Comparison of ENCODE assay signal across 14 cellular contexts in genomic region chr2:85175369-85176299, GRCh38. TPM values are rescaled to one million over a fixed set of nuclear protein-coding genes. Genes with fewer than 3 reads are reported as not detected.
DNase-seq lines count a peak whose midpoint lies in the region; ATAC-seq and TF ChIP-seq lines count a peak whose summit lies in the region.
"Had no signal": no experiment of that assay in that cellular context is flagged by ENCODE, and none has a peak within 500 bp of the region (broad histone marks: within the 10 kb centered on the region; RNA-seq: fewer than 3 reads in every experiment).

No MANE protein-coding gene starts in this region.

- H3K9me3 ChIP-seq in PC-3 (ENCODE audit: low read length) = no peaks in the 10 kb centered on the region
- peaks cover 0 to 7% (median 0%) of the 10 kb centered on the region in 12 donors for H3K9me3 ChIP-seq in heart left ventricle
- no peaks in the 10 kb centered on the region for H3K9me3 ChIP-seq in tibial nerve
- H3K9me3 ChIP-seq: uterus had no signal

- no peaks in the 10 kb centered on the region for H3K9me2 ChIP-seq in PC-3 (replicated peaks; ENCODE audit: low read length)

- no TSS peak for BruUV-seq in PC-3 (replicated peaks; lab: Mats Ljungman, UMichigan)

- H3K79me2 ChIP-seq in PC-3 (ENCODE audit: low read length) = no peaks in the 10 kb centered on the region

- H3K27ac Mint-ChIP-seq in progenitor cell of endocrine pancreas = peak overlapping the region; percentile 90

- H3K27ac ChIP-seq in PC-3 (ENCODE audit: low read length) (peak overlapping the region; percentile 23), heart left ventricle (peak overlapping the region in 10 of 12 donors; percentile 2 to 71 (median 50)), tibial nerve (peak overlapping the region in 2 of 4 donors; percentile 37 to 38)

- CTCF ChIA-PET in PC-3 (lab: Charles Lee) = interaction anchor here (0.6 kb wide), 3 partner anchors 9 to 179 kb away, joined by 3 read pairs; partner anchors contain the start of genes ELMOD3 and RETSAT

- DNase-seq in EH (ENCODE audit: low read depth) = peak; percentile 62
- DNase-seq in PC-3 = peak; percentile 89
- peak in 3 of 5 donors; percentile 32 to 54 (median 50) for DNase-seq in heart left ventricle
- DNase-seq in progenitor cell of endocrine pancreas (ENCODE audit: low spot score, unreplicated experiment) = no peak
- no peak for DNase-seq in SHP77 (lab: John Stamatoyannopoulos, UW)
- no peak for DNase-seq in tibial nerve (ENCODE audit: low spot score in 2 of 2)
- DNase-seq: DND-41; effector memory CD4-positive, alpha-beta T cell had no signal

- peak overlapping the region; percentile 21; the same call in 1 of the 2 replicates for H3K4me3 ChIP-seq in PC-3 (ENCODE audit: low read length)
- no peak overlapping the region for H3K4me3 ChIP-seq in heart left ventricle
- H3K4me3 ChIP-seq in tibial nerve = no peak overlapping the region
- H3K4me3 ChIP-seq: lung, uterus had no signal

- H3K36me3 ChIP-seq in PC-3 (ENCODE audit: low read depth, low read length) (no peaks in the 10 kb centered on the region), heart left ventricle (no peaks in the 10 kb centered on the region), tibial nerve (no peaks in the 10 kb centered on the region)
- H3K36me3 ChIP-seq: uterus had no signal

- TF ChIP-seq POLR2A in heart left ventricle (IDR thresholded peaks at IDR 0.05) (no peak), tibial nerve (IDR thresholded peaks at IDR 0.05) (no peak)

- H3K27me3 ChIP-seq in PC-3 (ENCODE audit: low read length) (no peaks in the 10 kb centered on the region), heart left ventricle (no peaks in the 10 kb centered on the region), tibial nerve (no peaks in the 10 kb centered on the region)
- H3K27me3 ChIP-seq: uterus had no signal

- H3K4me1 ChIP-seq in PC-3 (ENCODE audit: insufficient read depth, low read length) (peaks cover 27% of the 10 kb centered on the region), heart left ventricle (peaks cover 12 to 57% (median 49%) of the 10 kb centered on the region in 12 donors), tibial nerve (peaks cover 0 to 55% (median 7%) of the 10 kb centered on the region in 4 donors)

- peak overlapping the region; percentile 68 for H3K4me2 ChIP-seq in PC-3 (ENCODE audit: low read length)

- no peaks in the 10 kb centered on the region for H4K20me1 ChIP-seq in PC-3 (ENCODE audit: low read length)

- peak in 1 of 2 donors; percentile 8 for TF ChIP-seq EP300 in tibial nerve (IDR thresholded peaks at IDR 0.05)

- intact Hi-C loops in PC-3 (cut with micrococcal nuclease) (loop anchor here (5.0 kb wide), 2 partner anchors 43 to 72 kb away; partner anchors contain the start of gene TCF7L1), heart left ventricle (cut with DNase I) (no loop called here)

- peak overlapping the region; percentile 14; the same call in 1 of the 2 replicates for H2AFZ ChIP-seq in PC-3 (ENCODE audit: low read length)

- H3K4me3 Mint-ChIP-seq in progenitor cell of endocrine pancreas (ENCODE audit: low read depth) = no peak overlapping the region

- 28 to 54% (median 47%) methylated on average over 13 of the region's 13 CpGs for WGBS in heart left ventricle, 4 donors
- 49 to 53% methylated on average over 13 of the region's 13 CpGs for WGBS in tibial nerve, 2 donors

- no peaks in the 10 kb centered on the region for H3K27me3 Mint-ChIP-seq in progenitor cell of endocrine pancreas

- POLR2A ChIA-PET in PC-3 (lab: Charles Lee; ENCODE audit: unreplicated experiment) = interaction anchor here (0.6 kb wide), 1 partner anchor 43 kb away, joined by 3 read pairs; the partner anchor contains the start of gene TCF7L1

- TF ChIP-seq CTCF in PC-3 (conservative IDR thresholded peaks at IDR 0.05; ENCODE audit: low read depth, low read length) (no peak), heart left ventricle (IDR thresholded peaks at IDR 0.05) (no peak), progenitor cell of endocrine pancreas (IDR thresholded peaks at IDR 0.05; ENCODE audit: unreplicated experiment) (no peak), tibial nerve (IDR thresholded peaks at IDR 0.05) (no peak)

- H3K4me1 Mint-ChIP-seq in progenitor cell of endocrine pancreas (ENCODE audit: low read depth) = peaks cover 59% of the 10 kb centered on the region

- peaks cover 2% of the 10 kb centered on the region for H3K36me3 Mint-ChIP-seq in progenitor cell of endocrine pancreas (ENCODE audit: insufficient read depth)

- ATAC-seq in PC-3 (peak; percentile 99), heart left ventricle (peak in 3 of 4 donors; percentile 46 to 82 (median 79)), HG03025 (IDR thresholded peaks at IDR 0.05; ENCODE audit: low FRiP score, unreplicated experiment) (no peak), GM21786 (IDR thresholded peaks at IDR 0.05; ENCODE audit: unreplicated experiment) (no peak)
- ATAC-seq: HCT116 had no signal

- H3K9ac ChIP-seq in PC-3 (ENCODE audit: low read length) = no peak overlapping the region

- H3F3A ChIP-seq in PC-3 (ENCODE audit: low read length, unreplicated experiment) = no peaks in the 10 kb centered on the region

- H3K9me3 Mint-ChIP-seq in progenitor cell of endocrine pancreas (ENCODE audit: low read depth) = no peaks in the 10 kb centered on the region

RNA-seq across cellular contexts. Expression of gene TCF7L1, which starts 42.4 kb away (rescaled TPM):
- 1.8 and 2.8 TPM in 2 replicates for total RNA-seq in PC-3 (2014; rRNA removed)
- total RNA-seq in heart left ventricle = 1 to 10 TPM; 1.9 to 9.8 (median 6.4) TPM
- polyA plus RNA-seq in heart left ventricle = 1 to 10 TPM; 3.9 to 6.1 TPM
- 57.2 and 62.7 TPM in 2 replicates for total RNA-seq in progenitor cell of endocrine pancreas
- 10 to 100 TPM in 1 of 4 donors, 1 to 10 TPM in 3; 3.7 to 14.1 (median 7.1) TPM for total RNA-seq in tibial nerve
- total RNA-seq: HT-29 had no signal

Comparison
In these comparisons a context has a peak if more than half of its experiments do, and no peak if none do; other contexts are left out.
1. DNase-seq: peak in EH (single experiment), PC-3 (single experiment) and heart left ventricle (3 of 5); none in progenitor cell of endocrine pancreas (single experiment), SHP77 (0 of 2) and tibial nerve (0 of 2).
2. ATAC-seq: peak in PC-3 (single experiment) and heart left ventricle (3 of 4); none in HG03025 (single experiment) and GM21786 (single experiment).